Comparison of ENCODE assay signal across 1 cellular context in genomic region chr13:28574617-28575142, GRCh38.
TF ChIP-seq lines count a peak whose summit lies in the region.

No MANE protein-coding gene starts in this region.

TF ChIP-seq in HEK293, 187 proteins besides CTCF, POLR2A, EP300 and RAD21 (continued from another document and continues in another):
- peak; percentile 70 for TF ChIP-seq ZNF639 (tag by site-specific recombination; IDR thresholded peaks at IDR 0.05)
- TF ChIP-seq ZNF423 (tag by site-specific recombination; IDR thresholded peaks at IDR 0.05): no peak
- TF ChIP-seq ZSCAN23 (tag by site-specific recombination; IDR thresholded peaks at IDR 0.05): no peak
- peak; percentile 42; the same call in 1 of the 2 replicates for TF ChIP-seq ZNF366 (tag by site-specific recombination; conservative IDR thresholded peaks at IDR 0.05)
- 0 out of 2 replicates have a peak, but pooled peaks have one; percentile 13 for TF ChIP-seq BCL6B (tag by site-specific recombination; IDR thresholded peaks at IDR 0.05)
- no peak for TF ChIP-seq ZNF561 (tag by site-specific recombination; IDR thresholded peaks at IDR 0.05; ENCODE audit: borderline replicate concordance)
- no peak for TF ChIP-seq ZNF280D (tag by site-specific recombination; IDR thresholded peaks at IDR 0.05)
- no peak for TF ChIP-seq ZNF692 (tag by site-specific recombination; IDR thresholded peaks at IDR 0.05)
- no peak for TF ChIP-seq ZNF791 (tag by site-specific recombination; IDR thresholded peaks at IDR 0.05)
- TF ChIP-seq ZNF223 (tag by site-specific recombination; IDR thresholded peaks at IDR 0.05): no peak
- TF ChIP-seq ZNF280C (tag by site-specific recombination; IDR thresholded peaks at IDR 0.05): no peak
- no peak for TF ChIP-seq ZNF843 (tag by site-specific recombination; IDR thresholded peaks at IDR 0.05)
- TF ChIP-seq ZNF362 (tag by site-specific recombination; IDR thresholded peaks at IDR 0.05): no peak
- 0 out of 2 replicates have a peak, but pooled peaks have one; percentile 39 for TF ChIP-seq ZBTB21 (tag by site-specific recombination; IDR thresholded peaks at IDR 0.05)
- no peak for TF ChIP-seq ZSCAN30 (tag by site-specific recombination; IDR thresholded peaks at IDR 0.05)
- TF ChIP-seq ZNF707 (tag by site-specific recombination; IDR thresholded peaks at IDR 0.05): no peak
- TF ChIP-seq SETDB1 (IDR thresholded peaks at IDR 0.05; ENCODE audit: insufficient read length, low read length): peak; percentile 37
- no peak for TF ChIP-seq ZNF140 (tag by site-specific recombination; IDR thresholded peaks at IDR 0.05)
- TF ChIP-seq ZNF211 (tag by site-specific recombination; IDR thresholded peaks at IDR 0.05; ENCODE audit: low read depth): no peak
- TF ChIP-seq ZNF600 (tag by site-specific recombination; IDR thresholded peaks at IDR 0.05): no peak
- TF ChIP-seq SCRT1 (tag by site-specific recombination; IDR thresholded peaks at IDR 0.05; ENCODE audit: borderline replicate concordance): no peak
- no peak for TF ChIP-seq GFI1B (tag by site-specific recombination; IDR thresholded peaks at IDR 0.05)
- TF ChIP-seq ZNF560 (tag by site-specific recombination; IDR thresholded peaks at IDR 0.05; ENCODE audit: borderline replicate concordance): no peak
- no peak for TF ChIP-seq EGR2 (tag by site-specific recombination; IDR thresholded peaks at IDR 0.05; ENCODE audit: low read depth)
- TF ChIP-seq ZNF580 (tag by site-specific recombination; IDR thresholded peaks at IDR 0.05): no peak
- no peak for TF ChIP-seq ZBTB20 (tag by site-specific recombination; IDR thresholded peaks at IDR 0.05)
- no peak for TF ChIP-seq ZNF830 (tag by site-specific recombination; IDR thresholded peaks at IDR 0.05; ENCODE audit: low read depth)
- no peak for TF ChIP-seq ELK4 (IDR thresholded peaks at IDR 0.05; ENCODE audit: borderline replicate concordance, low read depth, low read length)
- no peak for TF ChIP-seq ZNF302 (tag by site-specific recombination; IDR thresholded peaks at IDR 0.05; ENCODE audit: low read depth)
- TF ChIP-seq PRDM1 (tag by site-specific recombination; IDR thresholded peaks at IDR 0.05): peak; percentile 64; the same call in 1 of the 2 replicates
- no peak for TF ChIP-seq ZNF449 (tag by site-specific recombination; IDR thresholded peaks at IDR 0.05)
- TF ChIP-seq ZNF184 (tag by site-specific recombination; IDR thresholded peaks at IDR 0.05): peak; percentile 74; the same call in 1 of the 2 replicates
- TF ChIP-seq ZNF571 (tag by site-specific recombination; IDR thresholded peaks at IDR 0.05): no peak
- no peak for TF ChIP-seq ZBTB6 (tag by site-specific recombination; IDR thresholded peaks at IDR 0.05)
- no peak for TF ChIP-seq GLI2 (tag by site-specific recombination; IDR thresholded peaks at IDR 0.05; ENCODE audit: borderline replicate concordance, low read depth)
- TF ChIP-seq GLI4 (tag by site-specific recombination; IDR thresholded peaks at IDR 0.05): no peak
- TF ChIP-seq ZNF121 (tag by site-specific recombination; IDR thresholded peaks at IDR 0.05): no peak
- TF ChIP-seq BCL11A (tag by site-specific recombination; IDR thresholded peaks at IDR 0.05; ENCODE audit: low read depth): no peak
- no peak for TF ChIP-seq KLF9 (tag by site-specific recombination; IDR thresholded peaks at IDR 0.05; ENCODE audit: low read depth)
- no peak for TF ChIP-seq ZNF394 (tag by site-specific recombination; IDR thresholded peaks at IDR 0.05; ENCODE audit: borderline replicate concordance)
- no peak for TF ChIP-seq ZNF416 (tag by site-specific recombination; IDR thresholded peaks at IDR 0.05)
- TF ChIP-seq PRDM6 (tag by site-specific recombination; IDR thresholded peaks at IDR 0.05): peak; percentile 61
- TF ChIP-seq ZBTB26 (tag by site-specific recombination; optimal IDR thresholded peaks at IDR 0.05): no peak
- peak; percentile 88 for TF ChIP-seq ZNF629 (tag by site-specific recombination; IDR thresholded peaks at IDR 0.05)
- TF ChIP-seq ZNF549 (tag by site-specific recombination; IDR thresholded peaks at IDR 0.05): no peak
- TF ChIP-seq ZBTB48 (tag by site-specific recombination; IDR thresholded peaks at IDR 0.05): no peak
- TF ChIP-seq ZNF112 (tag by site-specific recombination; IDR thresholded peaks at IDR 0.05): no peak
